Comparison of ENCODE assay signal across 8 cellular contexts in the genomic region with DNA sequence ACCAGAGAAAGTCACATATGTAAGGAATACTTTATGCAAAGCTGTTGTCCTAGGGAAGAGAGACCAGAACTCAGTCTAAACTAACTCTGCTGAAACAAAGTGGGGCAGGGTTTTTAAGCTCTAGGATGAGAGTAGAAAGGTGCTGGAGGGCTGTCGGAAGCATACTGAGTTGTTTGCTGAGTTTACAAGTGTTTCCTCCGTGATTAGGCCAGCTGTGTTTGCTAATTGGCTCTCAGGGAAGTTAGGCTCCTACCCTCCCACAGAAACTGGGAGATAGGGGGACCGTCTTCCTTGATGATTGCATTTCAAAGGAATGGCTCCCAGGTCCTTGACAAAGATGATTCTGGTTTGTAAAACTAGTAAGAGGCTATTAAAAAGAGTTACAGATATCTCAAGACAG. TPM values are rescaled to one million over a fixed set of nuclear protein-coding genes. Genes with fewer than 3 reads are reported as not detected.
DNase-seq lines count a peak whose midpoint lies in the region; ATAC-seq and TF ChIP-seq lines count a peak whose summit lies in the region.

No MANE protein-coding gene starts in this region.

- WGBS in right cardiac atrium = 64% methylated on average over 3 of the region's 3 CpGs
- WGBS in urinary bladder = 33% methylated on average over 3 of the region's 3 CpGs

- peak overlapping the region; percentile 79 for H3K4me3 ChIP-seq in left ventricle myocardium inferior
- H3K4me3 ChIP-seq in right cardiac atrium (ENCODE audit: low read length) = no peak overlapping the region
- H3K4me3 ChIP-seq in urinary bladder (ENCODE audit: low read depth, low read length) = peak overlapping the region; percentile 73

- H3K27ac ChIP-seq in left ventricle myocardium inferior (replicated peaks) (no peak overlapping the region), right cardiac atrium (ENCODE audit: low read length) (no peak overlapping the region), urinary bladder (ENCODE audit: low read depth) (no peak overlapping the region)

- no peak for ATAC-seq in right cardiac atrium
- ATAC-seq in GM21717 (IDR thresholded peaks at IDR 0.05; ENCODE audit: unreplicated experiment) = no peak
- no peak for ATAC-seq in HG02759 (IDR thresholded peaks at IDR 0.05; ENCODE audit: unreplicated experiment)

- no peaks in the 10 kb centered on the region for H3K27me3 ChIP-seq in left ventricle myocardium inferior (ENCODE audit: low read depth)
- H3K27me3 ChIP-seq in right cardiac atrium (ENCODE audit: control insufficient read depth, insufficient read depth) = no peaks in the 10 kb centered on the region

- H3K36me3 ChIP-seq in left ventricle myocardium inferior = no peaks in the 10 kb centered on the region
- H3K36me3 ChIP-seq in urinary bladder (ENCODE audit: insufficient read depth) = no peaks in the 10 kb centered on the region

- no peak for DNase-seq in left ventricle myocardium inferior
- DNase-seq in right cardiac atrium = no peak
- peak; percentile 62 for DNase-seq in RPMI8226
- DNase-seq in fibroblast of peridontal ligament (ENCODE audit: extremely low read depth) = peak; percentile 27
- no peak for DNase-seq in cardiac septum (ENCODE audit: low spot score)

- H3K9me3 ChIP-seq in left ventricle myocardium inferior (replicated peaks) = no peaks in the 10 kb centered on the region
- H3K9me3 ChIP-seq in right cardiac atrium (ENCODE audit: control insufficient read depth, low read length) = no peaks in the 10 kb centered on the region

- H3K4me1 ChIP-seq in left ventricle myocardium inferior (peaks cover 23% of the 10 kb centered on the region), right cardiac atrium (ENCODE audit: control insufficient read depth, insufficient read depth, low read length) (no peaks in the 10 kb centered on the region), urinary bladder (ENCODE audit: insufficient read depth) (no peaks in the 10 kb centered on the region)

- intact Hi-C loops in left ventricle myocardium inferior (cut with micrococcal nuclease) (no loop called here), right cardiac atrium (cut with DNase I) (loop anchor here in 1 of 4 donors (10.0 kb wide), 1 partner anchor 148 kb away; a partner anchor contains a TSS), cardiac septum (cut with DNase I) (no loop called here)

- no peak for TF ChIP-seq CTCF in left ventricle myocardium inferior (IDR thresholded peaks at IDR 0.05; ENCODE audit: borderline replicate concordance)

RNA-seq across cellular contexts. Expression of a gene that starts 24.4 kb away (rescaled TPM):
- total RNA-seq in left ventricle myocardium inferior = 147 TPM
- 100 to 1,000 TPM; 108 to 143 (median 124) TPM for total RNA-seq in right cardiac atrium
- polyA plus RNA-seq in right cardiac atrium = 108 TPM
- total RNA-seq in urinary bladder = 12.6 TPM
- 25.8 TPM for polyA plus RNA-seq in urinary bladder
- 105 TPM for total RNA-seq in cardiac septum

Comparison
In these comparisons a context has a peak if more than half of its experiments do, and no peak if none do; other contexts are left out.
1. DNase-seq: peak in RPMI8226 (single experiment) and fibroblast of peridontal ligament (single experiment); none in left ventricle myocardium inferior (single experiment), right cardiac atrium (0 of 3) and cardiac septum (single experiment).